ENCODE assay signal across 9 cellular contexts in genomic region chr20:7776148-7776547, GRCh38.
"Had no signal": no experiment of that assay in that cellular context is flagged by ENCODE, and none has a peak within 500 bp of the region (broad histone marks: within the 10 kb centered on the region; RNA-seq: fewer than 3 reads in every experiment).

No MANE protein-coding gene starts in this region.

- FAIRE-seq: HTR-8/SVneo, K562 had no signal

- H3K27ac ChIP-seq: HL-60 had no signal

- H3K9me3 ChIP-seq: HAP-1 had no signal

- ATAC-seq: HCT116, K562 had no signal

- H3K4me3 ChIP-seq: HAP-1, K562 had no signal

- H3K36me3 ChIP-seq: HAP-1 had no signal

- DNase-seq: GOT3, H7, IMR-90, KG1 had no signal
